In genomic region chr17:42964161-42964932, GRCh38 we compare ENCODE assay signal across 8 cellular contexts. TPM values are rescaled to one million over a fixed set of nuclear protein-coding genes. Genes with fewer than 3 reads are reported as not detected.
DNase-seq lines count a peak whose midpoint lies in the region; ATAC-seq and TF ChIP-seq lines count a peak whose summit lies in the region.

Gene AARSD1, minus strand, starts transcription at chr17:42964454. Its CDS starts 14 bp downstream, at chr17:42964440.

- peak within 1 kb of the TSS; percentile 82 to 98 (median 97) for H3K4me3 Mint-ChIP-seq in IgD-negative memory B cell

- H3K4me1 ChIP-seq in mononuclear cell (ENCODE audit: insufficient read depth, low read length) = peaks cover 13% of the 10 kb centered on the region

- peak; percentile 74 for ATAC-seq in GM21526 (IDR thresholded peaks at IDR 0.05; ENCODE audit: low FRiP score, unreplicated experiment)

- DNase-seq in CMK (ENCODE audit: low read depth) (peak; percentile 87), OCI-M1 (lab: John Stamatoyannopoulos, UW) (peak; percentile 94), activated T-cell treated with anti-CD3 and anti-CD28 coated beads for 24 hours (ENCODE audit: low read depth) (peak; percentile 86), epithelial cell of esophagus (ENCODE audit: low read depth) (peak; percentile 97)
- DNase-seq in stimulated activated CD8-positive, alpha-beta memory T cell treated with anti-CD3 and anti-CD28 coated beads, Interleukin-2, amount 100 ng/mL, for 48 hours (ENCODE audit: low read depth in 2 of 2) = peak; percentile 73 to 84

- H3K27ac Mint-ChIP-seq in IgD-negative memory B cell = peak within 1 kb of the TSS; percentile 69 to 99 (median 94)

- H3K4me3 ChIP-seq in epithelial cell of esophagus (ENCODE audit: low read length) (peak within 1 kb of the TSS; percentile 87), mononuclear cell (ENCODE audit: low read length) (peak within 1 kb of the TSS; percentile 50)

- no peaks in the 10 kb centered on the region for H3K9me3 Mint-ChIP-seq in IgD-negative memory B cell

- H3K9me3 ChIP-seq in mononuclear cell (ENCODE audit: low read depth, low read length) = no peaks in the 10 kb centered on the region

- H3K27me3 Mint-ChIP-seq in IgD-negative memory B cell = peaks cover 1% of the 10 kb centered on the region

- H3K27me3 ChIP-seq in mononuclear cell (ENCODE audit: insufficient read depth, low read length) = no peaks in the 10 kb centered on the region

- peaks cover 10 to 11% (median 10%) of the 10 kb centered on the region in 3 donors for H3K4me1 Mint-ChIP-seq in IgD-negative memory B cell

- H3K36me3 Mint-ChIP-seq in IgD-negative memory B cell = peaks cover 5% of the 10 kb centered on the region

- no peak for TF ChIP-seq CTCF in epithelial cell of esophagus (IDR thresholded peaks at IDR 0.05; ENCODE audit: insufficient read depth, low read depth, low read length, missing control alignments)

RNA-seq across cellular contexts. Expression of gene AARSD1, which starts in this region (rescaled TPM):
- 48.9 TPM for polyA plus RNA-seq in IgD-negative memory B cell
- 14.0 TPM for total RNA-seq in mononuclear cell

Comparison
In these comparisons a context has a peak if more than half of its experiments do, and no peak if none do; other contexts are left out.
1. Peak in every context shown above with its lines: DNase-seq, ATAC-seq and H3K4me3 ChIP-seq.